8 cellular contexts compared by ENCODE assay signal in the genomic region with DNA sequence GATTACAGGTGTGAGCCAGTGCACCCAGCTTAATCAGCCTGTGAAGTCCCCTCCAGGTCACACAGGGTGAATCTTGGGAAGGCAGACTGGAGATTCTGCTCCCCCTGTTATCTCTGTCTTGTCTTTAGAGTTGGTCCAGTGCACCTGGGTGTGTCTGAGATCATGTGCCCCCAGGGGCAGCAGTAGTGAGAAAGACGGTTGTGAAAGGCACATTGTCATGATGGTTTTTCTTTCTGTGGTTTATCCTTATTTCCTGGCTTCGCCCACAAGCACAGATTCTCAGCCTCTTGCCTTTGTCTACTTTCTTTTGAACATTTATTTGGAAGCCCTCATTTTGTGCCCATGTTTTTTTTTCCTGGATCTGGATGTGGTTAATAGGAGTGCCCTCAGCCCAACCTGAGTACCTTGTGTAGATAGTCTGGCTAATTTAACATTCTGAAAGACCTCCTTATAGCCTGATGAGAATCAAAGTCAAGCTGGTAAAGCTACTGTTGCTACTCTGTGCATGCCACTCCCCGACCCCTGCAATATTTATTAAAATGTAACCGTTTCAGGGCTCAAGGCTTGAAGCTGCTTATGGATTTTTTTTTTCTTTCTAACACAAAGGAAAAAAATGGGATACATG. TPM values are rescaled to one million over a fixed set of nuclear protein-coding genes. Genes with fewer than 3 reads are reported as not detected.
DNase-seq lines count a peak whose midpoint lies in the region; ATAC-seq and TF ChIP-seq lines count a peak whose summit lies in the region.

No MANE protein-coding gene starts in this region.

- H3K4me3 ChIP-seq in OCI-LY1 (ENCODE audit: low read depth, low read length, poor library complexity, severe bottlenecking) (no peak overlapping the region), fibroblast of villous mesenchyme (ENCODE audit: low read depth, low read length) (no peak overlapping the region), sigmoid colon (no peak overlapping the region)

- no peaks in the 10 kb centered on the region for H3F3A ChIP-seq in OCI-LY1 (ENCODE audit: insufficient read depth, low read length)

- H3K27ac ChIP-seq in OCI-LY1 (ENCODE audit: low read depth, low read length, poor library complexity, severe bottlenecking) (peak overlapping the region; percentile 64), sigmoid colon (no peak overlapping the region)

- intact Hi-C loops in sigmoid colon (cut with DNase I): no loop called here

- no peak overlapping the region for H3K9ac ChIP-seq in OCI-LY1 (ENCODE audit: low read length)

- H3K9me3 ChIP-seq in OCI-LY1 (ENCODE audit: low read length): 0 out of 2 replicates have a peak, but pooled peaks cover 3% of the 10 kb centered on the region
- no peaks in the 10 kb centered on the region for H3K9me3 ChIP-seq in sigmoid colon

- TF ChIP-seq POLR2A in sigmoid colon (IDR thresholded peaks at IDR 0.05): no peak

- peaks cover 97% of the 10 kb centered on the region for H3K79me2 ChIP-seq in OCI-LY1 (ENCODE audit: insufficient read depth, low read length)

- TF ChIP-seq EP300 in sigmoid colon (IDR thresholded peaks at IDR 0.05): no peak

- no peak for TF ChIP-seq CTCF in OCI-LY1 (IDR thresholded peaks at IDR 0.05; ENCODE audit: low read length)
- TF ChIP-seq CTCF in fibroblast of villous mesenchyme (IDR thresholded peaks at IDR 0.05; ENCODE audit: insufficient read depth, low read depth, low read length): no peak
- no peak for TF ChIP-seq CTCF in sigmoid colon (IDR thresholded peaks at IDR 0.05)

- H3K36me3 ChIP-seq in OCI-LY1 (ENCODE audit: insufficient read depth, low read length) (peaks cover 13% of the 10 kb centered on the region), sigmoid colon (no peaks in the 10 kb centered on the region)

- ATAC-seq in GM18873 (IDR thresholded peaks at IDR 0.05; ENCODE audit: low FRiP score, unreplicated experiment): peak; percentile 59
- peak; percentile 71 for ATAC-seq in HG02885 (IDR thresholded peaks at IDR 0.05; ENCODE audit: poor library complexity, unreplicated experiment)

- H3K9me2 ChIP-seq in OCI-LY1 (ENCODE audit: low read depth, low read length): no peaks in the 10 kb centered on the region

- H2AFZ ChIP-seq in OCI-LY1 (ENCODE audit: low read length): no peak overlapping the region

- H3K27me3 ChIP-seq in OCI-LY1 (ENCODE audit: insufficient read depth, low read length): no peaks in the 10 kb centered on the region
- no peaks in the 10 kb centered on the region for H3K27me3 ChIP-seq in sigmoid colon

- H3K4me1 ChIP-seq in OCI-LY1 (ENCODE audit: insufficient read depth, low read length, severe bottlenecking) (peaks cover 42% of the 10 kb centered on the region), sigmoid colon (peaks cover 0 to 9% (median 1%) of the 10 kb centered on the region in 4 donors)

- DNase-seq in fibroblast of villous mesenchyme (ENCODE audit: low read depth) (peak; percentile 59), inferior parietal cortex (ENCODE audit: extremely low spot score) (no peak), sigmoid colon (no peak), SHP77 treated with DMSO at 0.1 percent for 48 hours (lab: John Stamatoyannopoulos, UW) (no peak), hepatic stellate cell (ENCODE audit: low spot score) (no peak)

- H3K4me2 ChIP-seq in OCI-LY1 (ENCODE audit: low read length): peak overlapping the region; percentile 33; the same call in 1 of the 2 replicates

- H4K20me1 ChIP-seq in OCI-LY1 (ENCODE audit: insufficient read depth, low read length): no peaks in the 10 kb centered on the region

- 47 to 69% methylated on average over 4 of the region's 4 CpGs for WGBS in sigmoid colon, 2 donors

RNA-seq across cellular contexts. Expression of gene UCK2, which starts 23.7 kb away (rescaled TPM):
- 97.6 and 122 TPM in 2 replicates for total RNA-seq in fibroblast of villous mesenchyme
- 10 to 100 TPM in 3 of 4 donors, 1 to 10 TPM in 1; 8.3 to 29.3 (median 14.3) TPM for total RNA-seq in sigmoid colon
- 10 to 100 TPM; 30.3 to 33.0 (median 31.7) TPM for polyA plus RNA-seq in sigmoid colon
